In genomic region chr10:82866424-82867020, GRCh38 we compare ENCODE assay signal across 15 cellular contexts.
DNase-seq lines count a peak whose midpoint lies in the region; FAIRE-seq and TF ChIP-seq lines count a peak whose summit lies in the region.
"Had no signal": no experiment of that assay in that cellular context is flagged by ENCODE, and none has a peak within 500 bp of the region (broad histone marks: within the 10 kb centered on the region; RNA-seq: fewer than 3 reads in every experiment).

No MANE protein-coding gene starts in this region.

- DNase-seq in HT1080 (ENCODE audit: low read depth) (peak; percentile 87), RCC 7860 (ENCODE audit: low spot score) (peak; percentile 85), choroid plexus epithelial cell (ENCODE audit: low read depth) (peak; percentile 15), stromal cell of bone marrow (ENCODE audit: low read depth) (peak; percentile 21), NCI-H524 (lab: John Stamatoyannopoulos, UW) (no peak), Kasumi-1 (lab: John Stamatoyannopoulos, UW) (no peak)
- no peak for DNase-seq in stimulated activated CD4-positive, alpha-beta T cell treated with anti-CD3 and anti-CD28 coated beads, Interleukin-2, amount 100 ng/mL, for 48 hours
- DNase-seq: activated CD4-positive, alpha-beta T cell treated with anti-CD3 and anti-CD28 coated beads for 1 hour; amniotic stem cell; dermis blood vessel endothelial cell; esophagus squamous epithelium; GDM1; MM.1S; stimulated activated naive CD4-positive, alpha-beta T cell; T-cell had no signal

- no peak for TF ChIP-seq CTCF in choroid plexus epithelial cell (conservative IDR thresholded peaks at IDR 0.05; ENCODE audit: low read depth, low read length)

- FAIRE-seq in RCC 7860 (lab: Jason Lieb, UNC) = no peak

- H3K4me3 ChIP-seq in choroid plexus epithelial cell (ENCODE audit: low read depth, low read length) = no peak overlapping the region
- H3K4me3 ChIP-seq: esophagus squamous epithelium had no signal

Comparison
In these comparisons a context has a peak if more than half of its experiments do, and no peak if none do; other contexts are left out.
1. DNase-seq: peak in HT1080 (single experiment), RCC 7860 (single experiment), choroid plexus epithelial cell (single experiment) and stromal cell of bone marrow (single experiment); none in stimulated activated CD4-positive, alpha-beta T cell treated with anti-CD3 and anti-CD28 coated beads, Interleukin-2, amount 100 ng/mL, for 48 hours (0 of 2), NCI-H524 (0 of 2) and Kasumi-1 (0 of 2).